Comparison of ENCODE assay signal across 16 cellular contexts in the genomic region with DNA sequence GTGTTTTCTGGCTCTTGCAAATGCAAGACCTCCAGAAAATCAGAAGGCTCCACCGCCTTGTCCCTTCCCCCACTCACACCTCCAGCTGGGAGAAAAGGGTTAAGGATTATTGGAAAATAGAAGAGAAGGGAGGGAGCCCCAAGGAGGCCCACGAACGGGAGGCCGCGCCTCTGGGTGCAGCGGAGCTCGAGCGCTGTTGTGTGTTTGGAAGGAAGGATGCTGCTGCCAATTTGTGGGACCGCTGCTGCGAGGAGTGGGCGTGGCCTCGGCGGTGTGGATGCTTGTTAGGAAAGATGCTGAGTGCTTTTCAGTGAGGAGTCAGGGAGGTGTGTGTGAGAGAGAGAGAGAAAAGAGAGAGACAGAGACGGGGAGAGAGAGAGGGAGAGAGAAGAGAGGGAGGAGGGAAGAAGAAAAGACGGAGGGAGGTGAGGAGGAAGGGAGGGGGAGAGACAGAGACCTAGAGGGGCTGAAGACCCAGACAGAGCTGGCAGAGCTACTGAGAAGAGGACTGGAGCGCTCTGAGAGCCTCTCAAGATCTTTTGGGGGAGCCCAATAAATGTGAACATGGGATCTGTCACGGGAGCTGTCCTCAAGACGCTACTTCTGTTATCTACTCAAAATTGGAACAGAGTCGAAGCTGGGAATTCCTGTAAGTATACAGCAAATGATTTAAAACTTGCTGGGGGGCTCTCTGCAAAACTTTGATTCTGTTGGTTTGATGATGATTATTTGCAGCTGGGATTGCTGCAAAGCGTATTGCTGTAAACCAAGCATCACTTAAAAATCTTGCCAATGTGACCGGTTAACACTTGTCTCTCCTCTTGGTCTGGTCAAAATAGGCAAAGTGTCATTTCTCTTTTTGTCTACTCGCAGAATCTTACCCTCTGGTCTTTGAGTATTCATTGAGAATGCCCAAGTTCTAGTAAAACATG. TPM values are rescaled to one million over a fixed set of nuclear protein-coding genes. Genes with fewer than 3 reads are reported as not detected.
A peak's percentile ranks its signal among the peaks of the same experiment; 100 is the strongest.
DNase-seq lines count a peak whose midpoint lies in the region; ATAC-seq and TF ChIP-seq lines count a peak whose summit lies in the region.
"Had no signal": no experiment of that assay in that cellular context is flagged by ENCODE, and none has a peak within 500 bp of the region (broad histone marks: within the 10 kb centered on the region; RNA-seq: fewer than 3 reads in every experiment).

Gene CNTNAP4 (plus strand): TSS at position 303 of the 932 bp plus-strand sequence. CDS start 262 bp downstream, at position 565.

- TF ChIP-seq EP300 in sigmoid colon (IDR thresholded peaks at IDR 0.05) = no peak

- H3K4me1 ChIP-seq in sigmoid colon = no peaks in the 10 kb centered on the region

- H3K27ac ChIP-seq in angular gyrus (ENCODE audit: low read depth, low read length) (peak within 1 kb of the TSS; percentile 57), sigmoid colon (no peak within 1 kb of the TSS)
- H3K27ac ChIP-seq: coronary artery had no signal

- TF ChIP-seq POLR2A in sigmoid colon (IDR thresholded peaks at IDR 0.05) = no peak

- ATAC-seq in GM18519 (IDR thresholded peaks at IDR 0.05; ENCODE audit: low FRiP score, unreplicated experiment) = no peak

- intact Hi-C loops in sigmoid colon (cut with DNase I) = no loop called here

- H3K36me3 ChIP-seq in sigmoid colon = no peaks in the 10 kb centered on the region

- no peak for TF ChIP-seq CTCF in sigmoid colon (IDR thresholded peaks at IDR 0.05)

- 22 to 26% methylated on average over 22 of the region's 22 CpGs for WGBS in sigmoid colon, 2 donors

- DNase-seq in NCI-H1417 (lab: John Stamatoyannopoulos, UW) (peak in 2 of 3 experiments; percentile 69 to 76), NCI-H1417 treated with DMSO at 0.1 percent for 48 hours (lab: John Stamatoyannopoulos, UW) (no peak), iPS-NIHi7 (ENCODE audit: extremely low spot score) (peak; percentile 39), sigmoid colon (peak; percentile 81), NCI-H2107 treated with DMSO at 0.1 percent for 48 hours (lab: John Stamatoyannopoulos, UW; ENCODE audit: unreplicated experiment) (no peak), COLO668 (lab: John Stamatoyannopoulos, UW; ENCODE audit: unreplicated experiment) (no peak)
- DNase-seq: ACHN; DMS79 treated with DMSO at 0.1 percent for 48 hours; foreskin melanocyte; NCI-H226; SIG-M5; stimulated activated CD4-positive, alpha-beta T cell treated with anti-CD3 and anti-CD28 coated beads, Interleukin-15, amount 100 ng/mL, for 24 hours; stimulated activated naive CD4-positive, alpha-beta T cell had no signal

- H3K4me3 ChIP-seq in sigmoid colon = peak within 1 kb of the TSS in 1 of 4 donors; percentile 5
- H3K4me3 ChIP-seq: coronary artery had no signal

- H3K9me3 ChIP-seq in sigmoid colon = no peaks in the 10 kb centered on the region

- H3K27me3 ChIP-seq in sigmoid colon = peaks cover 0 to 5% (median 0%) of the 10 kb centered on the region in 3 donors

RNA-seq across cellular contexts. Expression of gene CNTNAP4, which starts in this region (rescaled TPM):
- 1 to 10 TPM in 1 of 4 donors, under 1 TPM in 3; 0.16 to 1.4 (median 0.32) TPM for total RNA-seq in sigmoid colon
- under 1 TPM in 2 of 3 donors, not detected in 1; under 0.01 to 0.03 TPM for polyA plus RNA-seq in sigmoid colon

Comparison
In these comparisons a context has a peak if more than half of its experiments do, and no peak if none do; other contexts are left out.
1. DNase-seq: peak in NCI-H1417 (2 of 3), iPS-NIHi7 (single experiment) and sigmoid colon (single experiment); none in NCI-H1417 treated with DMSO at 0.1 percent for 48 hours (single experiment), NCI-H2107 treated with DMSO at 0.1 percent for 48 hours (single experiment) and COLO668 (single experiment).